1 cellular context compared by ENCODE assay signal in genomic region chr1:161117681-161118581, GRCh38.
TF ChIP-seq lines count a peak whose summit lies in the region.

NIT1 (plus strand) TSS chr1:161118105; CDS start chr1:161118177, 72 bp downstream.
PFDN2 (minus strand) TSS chr1:161118037; CDS start chr1:161118026, 11 bp downstream.

TF ChIP-seq in A549, 52 proteins besides CTCF, POLR2A, EP300 and RAD21 (continued from another document):
- TF ChIP-seq ATOH8 (CRISPR knock-in tag; IDR thresholded peaks at IDR 0.05; ENCODE audit: low read depth) (no peak), NPAS2 (CRISPR knock-in tag; IDR thresholded peaks at IDR 0.05; ENCODE audit: borderline replicate concordance) (no peak), SREBF2 (IDR thresholded peaks at IDR 0.05) (no peak), EHF (CRISPR knock-in tag; IDR thresholded peaks at IDR 0.05) (no peak), HES2 (IDR thresholded peaks at IDR 0.05) (no peak), CBX8 (IDR thresholded peaks at IDR 0.05) (no peak), PHF8 (IDR thresholded peaks at IDR 0.05; ENCODE audit: borderline replicate concordance, low read depth) (peak; percentile 88; the same call in 1 of the 2 replicates), JUN (IDR thresholded peaks at IDR 0.05) (peak; percentile 71 to 90; a peak in 4 of 5 replicates), GATA3 (IDR thresholded peaks at IDR 0.05; ENCODE audit: borderline replicate concordance) (0 out of 2 replicates have a peak, but pooled peaks have one; percentile 13), TP53 (CRISPR knock-in tag; IDR thresholded peaks at IDR 0.05) (no peak), TFCP2L1 (CRISPR knock-in tag; IDR thresholded peaks at IDR 0.05) (no peak), RFX5 (IDR thresholded peaks at IDR 0.05) (no peak), CHD2 (IDR thresholded peaks at IDR 0.05; ENCODE audit: low read length, partially characterized antibody) (no peak), NFE2L2 (conservative IDR thresholded peaks at IDR 0.05; ENCODE audit: low read length) (no peak), HOXB13 (CRISPR knock-in tag; IDR thresholded peaks at IDR 0.05; ENCODE audit: low read depth) (no peak), MAZ (IDR thresholded peaks at IDR 0.05; ENCODE audit: borderline replicate concordance, low read depth, low read length) (0 out of 2 replicates have a peak, but pooled peaks have one; percentile 18), KDM1A (IDR thresholded peaks at IDR 0.05; ENCODE audit: low read depth) (no peak), RNF2 (IDR thresholded peaks at IDR 0.05; ENCODE audit: borderline replicate concordance, low read depth) (no peak), KDM5A (IDR thresholded peaks at IDR 0.05) (peak; percentile 87), BCL3 (IDR thresholded peaks at IDR 0.05) (0 out of 3 replicates have a peak, but pooled peaks have one; percentile 55), ZSCAN20 (CRISPR knock-in tag; IDR thresholded peaks at IDR 0.05) (no peak), HDAC2 (IDR thresholded peaks at IDR 0.05) (no peak), HOXB5 (CRISPR knock-in tag; IDR thresholded peaks at IDR 0.05) (no peak), RARB (CRISPR knock-in tag; IDR thresholded peaks at IDR 0.05) (no peak), ZFP36 (IDR thresholded peaks at IDR 0.05; ENCODE audit: borderline replicate concordance, partially characterized antibody) (no peak), ELK1 (IDR thresholded peaks at IDR 0.05; ENCODE audit: low read depth, low read length) (no peak), CBX2 (IDR thresholded peaks at IDR 0.05; ENCODE audit: borderline replicate concordance, low read depth) (no peak), REST (IDR thresholded peaks at IDR 0.05) (no peak; the same call in 1 of the 2 replicates)
